8 cellular contexts compared by ENCODE assay signal in genomic region chr19:34667349-34668076, GRCh38. TPM values are rescaled to one million over a fixed set of nuclear protein-coding genes. Genes with fewer than 3 reads are reported as not detected.
A peak's percentile ranks its signal among the peaks of the same experiment; 100 is the strongest.
DNase-seq lines count a peak whose midpoint lies in the region; ATAC-seq and TF ChIP-seq lines count a peak whose summit lies in the region.

No MANE protein-coding gene starts in this region.

- H3K4me1 Mint-ChIP-seq in activated T-cell treated with anti-CD3 and anti-CD28 coated beads, Interleukin-2, amount 50 U/mL, for 72 hours (ENCODE audit: low read depth), result peaks cover 25% of the 10 kb centered on the region

- H3K4me3 ChIP-seq in SJCRH30 (peak overlapping the region; percentile 60), fibroblast of villous mesenchyme (ENCODE audit: low read depth, low read length) (peak overlapping the region; percentile 60), stomach (peak overlapping the region; percentile 16 to 40 (median 36))

- peak overlapping the region; percentile 71 for H3K27ac Mint-ChIP-seq in activated T-cell treated with anti-CD3 and anti-CD28 coated beads, Interleukin-2, amount 50 U/mL, for 72 hours

- no peak for DNase-seq in activated T-cell treated with anti-CD3 and anti-CD28 coated beads, Interleukin-2, amount 50 U/mL, for 72 hours
- no peak for DNase-seq in activated T-cell treated with anti-CD3 and anti-CD28 coated beads, Interleukin-2, amount 50 U/mL, for 48 hours
- DNase-seq in SJCRH30 (peak in 1 of 2 experiments; percentile 23), fibroblast of villous mesenchyme (ENCODE audit: low read depth) (peak; percentile 68), stomach (no peak)

- H3K36me3 ChIP-seq in SJCRH30, result no peaks in the 10 kb centered on the region
- no peaks in the 10 kb centered on the region for H3K36me3 ChIP-seq in stomach

- H3K9me3 Mint-ChIP-seq in activated T-cell treated with anti-CD3 and anti-CD28 coated beads, Interleukin-2, amount 50 U/mL, for 72 hours, result peaks cover 0 to 3% of the 10 kb centered on the region in 2 donors

- peak in 1 of 2 donors; percentile 22 for ATAC-seq in activated T-cell treated with anti-CD3 and anti-CD28 coated beads, Interleukin-2, amount 50 U/mL, for 72 hours (replicated peaks in 1 of 2)
- ATAC-seq in GM21723 (IDR thresholded peaks at IDR 0.05; ENCODE audit: unreplicated experiment) (no peak), GM21360 (IDR thresholded peaks at IDR 0.05; ENCODE audit: unreplicated experiment) (no peak), HG03025 (IDR thresholded peaks at IDR 0.05; ENCODE audit: low FRiP score, unreplicated experiment) (no peak)

- intact Hi-C loops in stomach (cut with DNase I; ENCODE audit: low total_unique reads), result no loop called here

- H3K27me3 Mint-ChIP-seq in activated T-cell treated with anti-CD3 and anti-CD28 coated beads, Interleukin-2, amount 50 U/mL, for 72 hours (ENCODE audit: low read depth), result no peaks in the 10 kb centered on the region

- no peak for TF ChIP-seq EP300 in stomach (IDR thresholded peaks at IDR 0.05)

- WGBS in stomach, 5 donors, result 45 to 62% (median 57%) methylated on average over 16 to 17 of the region's 17 CpGs

- H3K4me1 ChIP-seq in SJCRH30 (no peaks in the 10 kb centered on the region), stomach (peaks cover 0 to 27% (median 24%) of the 10 kb centered on the region in 4 donors)

- no peaks in the 10 kb centered on the region for H3K27me3 ChIP-seq in SJCRH30
- no peaks in the 10 kb centered on the region for H3K27me3 ChIP-seq in stomach

- H3K27ac ChIP-seq in SJCRH30 (peak overlapping the region; percentile 57), stomach (peak overlapping the region; percentile 44 to 74 (median 65))

- no peak for TF ChIP-seq CTCF in fibroblast of villous mesenchyme (IDR thresholded peaks at IDR 0.05; ENCODE audit: insufficient read depth, low read depth, low read length)
- no peak for TF ChIP-seq CTCF in stomach (IDR thresholded peaks at IDR 0.05)

- H3K4me3 Mint-ChIP-seq in activated T-cell treated with anti-CD3 and anti-CD28 coated beads, Interleukin-2, amount 50 U/mL, for 72 hours, result peak overlapping the region; percentile 57 to 79

- H3K9me3 ChIP-seq in SJCRH30 (replicated peaks) (no peaks in the 10 kb centered on the region), stomach (no peaks in the 10 kb centered on the region)

- TF ChIP-seq POLR2A in stomach (IDR thresholded peaks at IDR 0.05), result no peak

- peaks cover 0 to 1% of the 10 kb centered on the region in 2 donors for H3K36me3 Mint-ChIP-seq in activated T-cell treated with anti-CD3 and anti-CD28 coated beads, Interleukin-2, amount 50 U/mL, for 72 hours (ENCODE audit: insufficient read depth in 2 of 2)

RNA-seq across cellular contexts. Expression of gene SCGB2B2, which starts 9.4 kb away (rescaled TPM):
- 1 to 10 TPM; 1.4 to 1.6 TPM for total RNA-seq in activated T-cell treated with anti-CD3 and anti-CD28 coated beads, Interleukin-2, amount 50 U/mL, for 72 hours
- total RNA-seq in SJCRH30 (2014; rRNA removed; shearing (Covaris generic)), result not detected in 2 replicates
- total RNA-seq in fibroblast of villous mesenchyme (under 0.01 TPM in 2 replicates), stomach (1 to 10 TPM in 1 of 5 donors, under 1 TPM in 1, not detected in 3; 0.37 to 1.8 TPM)
- polyA plus RNA-seq in stomach, result under 1 TPM in 1 of 3 donors, not detected in 2; 0.12 TPM

RNA-seq across cellular contexts. Expression of gene ZNF302, which starts 10.0 kb away (rescaled TPM):
- total RNA-seq in activated T-cell treated with anti-CD3 and anti-CD28 coated beads, Interleukin-2, amount 50 U/mL, for 72 hours, result 10 to 100 TPM; 20.7 to 25.5 TPM
- 38.4 and 47.7 TPM in 2 replicates for total RNA-seq in SJCRH30 (2014; rRNA removed; shearing (Covaris generic))
- total RNA-seq in fibroblast of villous mesenchyme (13.2 and 15.1 TPM in 2 replicates), stomach (10 to 100 TPM; 13.8 to 92.4 (median 21.7) TPM)
- 10 to 100 TPM; 10.1 to 18.2 (median 15.0) TPM for polyA plus RNA-seq in stomach
